ENCODE assay signal across 10 cellular contexts in genomic region chr15:60635507-60636352, GRCh38.
DNase-seq lines count a peak whose midpoint lies in the region; ATAC-seq lines count a peak whose summit lies in the region.
"Had no signal": no experiment of that assay in that cellular context is flagged by ENCODE, and none has a peak within 500 bp of the region (broad histone marks: within the 10 kb centered on the region; RNA-seq: fewer than 3 reads in every experiment).

No MANE protein-coding gene starts in this region.

- H3K4me1 ChIP-seq in ACC112 (ENCODE audit: control insufficient read depth, insufficient read depth, low read length, unreplicated experiment) = no peaks in the 10 kb centered on the region

- no peaks in the 10 kb centered on the region for H3K36me3 Mint-ChIP-seq in activated naive CD8-positive, alpha-beta T cell treated with anti-CD3 and anti-CD28 coated beads for 36 hours

- H3K27ac Mint-ChIP-seq in activated naive CD8-positive, alpha-beta T cell treated with anti-CD3 and anti-CD28 coated beads for 36 hours = no peak overlapping the region

- H3K27ac ChIP-seq in ACC112 (ENCODE audit: low read depth, low read length) = no peak overlapping the region
- H3K27ac ChIP-seq: lower lobe of right lung had no signal

- H3K4me3 Mint-ChIP-seq in activated naive CD8-positive, alpha-beta T cell treated with anti-CD3 and anti-CD28 coated beads for 36 hours = no peak overlapping the region

- H3K79me2 ChIP-seq in ACC112 (ENCODE audit: control insufficient read depth, insufficient read depth, low read length, unreplicated experiment) = no peaks in the 10 kb centered on the region

- ATAC-seq in GM19395 (IDR thresholded peaks at IDR 0.05; ENCODE audit: unreplicated experiment) (peak; percentile 93), HG03066 (IDR thresholded peaks at IDR 0.05; ENCODE audit: low read depth, unreplicated experiment) (peak; percentile 67), left lobe of liver (no peak)

- no peak overlapping the region for H3K4me3 ChIP-seq in ACC112 (ENCODE audit: low read depth, low read length)
- H3K4me3 ChIP-seq: lower lobe of right lung had no signal

- no peaks in the 10 kb centered on the region for H3K9me3 Mint-ChIP-seq in activated naive CD8-positive, alpha-beta T cell treated with anti-CD3 and anti-CD28 coated beads for 36 hours

- peak overlapping the region; percentile 47 for H2AFZ ChIP-seq in ACC112 (ENCODE audit: low read length, unreplicated experiment)

- H3K4me1 Mint-ChIP-seq in activated naive CD8-positive, alpha-beta T cell treated with anti-CD3 and anti-CD28 coated beads for 36 hours = peaks cover 14% of the 10 kb centered on the region

- no peaks in the 10 kb centered on the region for H3K36me3 ChIP-seq in ACC112 (ENCODE audit: insufficient read depth, low read length)
- H3K36me3 ChIP-seq: lower lobe of right lung had no signal

- no peaks in the 10 kb centered on the region for H3K27me3 ChIP-seq in ACC112 (ENCODE audit: insufficient read depth, low read length)

- DNase-seq in RKO (ENCODE audit: low spot score) = peak; percentile 23
- DNase-seq in left lobe of liver (ENCODE audit: low spot score) = no peak
- DNase-seq in activated naive CD8-positive, alpha-beta T cell treated with anti-CD3 and anti-CD28 coated beads for 36 hours = no peak
- DNase-seq in NCI-H774 (lab: John Stamatoyannopoulos, UW) = no peak
- DNase-seq in NCI-H748 treated with DMSO at 0.1 percent for 48 hours (lab: John Stamatoyannopoulos, UW) = no peak
- DNase-seq: caudate nucleus, lower lobe of right lung had no signal

- peaks cover 8% of the 10 kb centered on the region for H3K27me3 Mint-ChIP-seq in activated naive CD8-positive, alpha-beta T cell treated with anti-CD3 and anti-CD28 coated beads for 36 hours
